22 cellular contexts compared by ENCODE assay signal in the genomic region with DNA sequence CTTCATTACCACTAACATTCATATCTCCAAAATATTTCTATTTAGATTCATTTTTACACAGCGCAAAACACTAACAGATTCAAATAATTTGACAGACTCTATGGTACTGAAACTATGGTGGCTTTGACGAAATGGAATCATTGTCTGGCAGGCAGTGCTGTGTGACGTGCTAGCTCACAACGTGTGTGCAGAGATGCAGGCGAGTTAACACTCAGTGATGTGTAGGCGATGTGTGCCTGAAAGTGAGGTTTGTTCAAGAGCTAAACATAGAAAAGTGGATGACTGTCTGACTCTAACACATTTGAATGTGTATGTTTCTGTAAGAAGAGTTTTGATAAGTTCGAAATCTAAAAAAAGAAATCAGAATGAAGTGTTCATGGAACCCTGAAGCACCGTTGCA.
"Had no signal": no experiment of that assay in that cellular context is flagged by ENCODE, and none has a peak within 500 bp of the region (broad histone marks: within the 10 kb centered on the region; RNA-seq: fewer than 3 reads in every experiment).

No MANE protein-coding gene starts in this region.

- H3K4me1 ChIP-seq: right lobe of liver, testis had no signal

- H3K9me3 ChIP-seq: neutrophil, ovary, right lobe of liver, testis, transverse colon had no signal

- H3K27ac ChIP-seq: neutrophil, ovary, right lobe of liver, testis had no signal

- ATAC-seq: activated CD8-positive, alpha-beta memory T cell treated with anti-CD3 and anti-CD28 coated beads, Interleukin-2, amount 10 ng/mL, durations not matched to agents 7 days and 5 days; activated CD8-positive, alpha-beta T cell treated with anti-CD3 and anti-CD28 coated beads, Interleukin-2, amount 10 ng/mL, durations not matched to agents 7 days and 5 days; activated naive CD4-positive, alpha-beta T cell treated with anti-CD3 and anti-CD28 coated beads, Interleukin-2, amount 50 U/mL, for 72 hours; activated T-cell treated with anti-CD3 and anti-CD28 coated beads, Interleukin-2, amount 50 U/mL, for 72 hours; effector memory CD8-positive, alpha-beta T cell; right lobe of liver had no signal

- H3K4me3 ChIP-seq: coronary artery, ovary, right lobe of liver, testis, transverse colon had no signal

- H3K36me3 ChIP-seq: neutrophil, ovary, right lobe of liver, transverse colon had no signal

- DNase-seq: activated B cell treated with CpG ODN at 0.5 μM for 24 hours; activated CD8-positive, alpha-beta memory T cell treated with anti-CD3 and anti-CD28 coated beads, Interleukin-2, amount 10 ng/mL, durations not matched to agents 7 days and 5 days; activated CD8-positive, alpha-beta T cell treated with anti-CD3 and anti-CD28 coated beads, Interleukin-2, amount 10 ng/mL, durations not matched to agents 7 days and 5 days; activated naive CD4-positive, alpha-beta T cell; activated T-cell treated with anti-CD3 and anti-CD28 coated beads, Interleukin-2, amount 50 U/mL, for 72 hours; effector memory CD8-positive, alpha-beta T cell; erythroblast; mammary epithelial cell; naive B cell; nephron progenitor cell; ovary; right lobe of liver; stimulated activated CD4-positive, alpha-beta T cell treated with anti-CD3 and anti-CD28 coated beads, Interleukin-2, amount 100 ng/mL, for 48 hours; stimulated activated naive CD4-positive, alpha-beta T cell treated with Interleukin-2 at 50 U/mL for 16 hours; T-helper 1 cell; testis; transverse colon had no signal

- FAIRE-seq: bronchial epithelial cell, islet of Langerhans had no signal

- H3K27me3 ChIP-seq: neutrophil, ovary, testis, transverse colon had no signal
